ENCODE assay signal across 8 cellular contexts in genomic region chr20:6767536-6768227, GRCh38. TPM values are rescaled to one million over a fixed set of nuclear protein-coding genes. Genes with fewer than 3 reads are reported as not detected.
DNase-seq lines count a peak whose midpoint lies in the region; ATAC-seq and TF ChIP-seq lines count a peak whose summit lies in the region.

Gene BMP2 (plus strand): TSS chr20:6767686. CDS start chr20:6770127, 2,441 bp downstream.

- intact Hi-C loops in A673 (cut with micrococcal nuclease; ENCODE audit: unreplicated experiment) = loop anchor here (5.0 kb wide), 3 partner anchors 520 to 1955 kb away; no protein-coding TSS in a partner anchor

- TF ChIP-seq CTCF in A673 (conservative IDR thresholded peaks at IDR 0.05; ENCODE audit: low read depth, low read length) = no peak
- TF ChIP-seq CTCF in brain microvascular endothelial cell (IDR thresholded peaks at IDR 0.05; ENCODE audit: low read depth, low read length, missing control alignments) = no peak

- H3K27me3 Mint-ChIP-seq in activated T-helper 17 cell treated with anti-CD3 and anti-CD28 coated beads, Interleukin-2, amount 50 U/mL, for 72 hours = peaks cover 38% of the 10 kb centered on the region

- no peaks in the 10 kb centered on the region for H3K36me3 ChIP-seq in A673 (ENCODE audit: insufficient read depth, low read length, poor library complexity, severe bottlenecking)
- H3K36me3 ChIP-seq in brain microvascular endothelial cell (replicated peaks) = no peaks in the 10 kb centered on the region

- no peak within 1 kb of the TSS for H3K27ac Mint-ChIP-seq in activated T-helper 17 cell treated with anti-CD3 and anti-CD28 coated beads, Interleukin-2, amount 50 U/mL, for 72 hours

- POLR2A ChIA-PET in A673 (lab: Charles Lee; ENCODE audit: low non-redundant PET) = no interaction called here

- ATAC-seq in GM18498 (IDR thresholded peaks at IDR 0.05; ENCODE audit: unreplicated experiment) (peak; percentile 68), HG02943 (IDR thresholded peaks at IDR 0.05; ENCODE audit: low read depth, unreplicated experiment) (peak; percentile 56)
- no peak for ATAC-seq in activated T-helper 17 cell treated with anti-CD3 and anti-CD28 coated beads, Interleukin-2, amount 50 U/mL, for 72 hours (replicated peaks)

- H3K4me1 ChIP-seq in A673 (ENCODE audit: insufficient read depth, low read length, poor library complexity, severe bottlenecking) = peaks cover 5% of the 10 kb centered on the region

- H3K9me3 ChIP-seq in A673 (ENCODE audit: low read depth, low read length, poor library complexity, severe bottlenecking) = no peaks in the 10 kb centered on the region

- peaks cover 4% of the 10 kb centered on the region for H3K4me1 Mint-ChIP-seq in activated T-helper 17 cell treated with anti-CD3 and anti-CD28 coated beads, Interleukin-2, amount 50 U/mL, for 72 hours

- no peaks in the 10 kb centered on the region for H3K36me3 Mint-ChIP-seq in activated T-helper 17 cell treated with anti-CD3 and anti-CD28 coated beads, Interleukin-2, amount 50 U/mL, for 72 hours (ENCODE audit: low read depth)

- BruUV-seq in A673 (replicated peaks; lab: Mats Ljungman, UMichigan) = no TSS peak

- CTCF ChIA-PET in A673 (lab: Charles Lee) = interaction anchor here (0.6 kb wide), 1 partner anchor 9 kb away, joined by 6 read pairs; no protein-coding TSS in a partner anchor

- DNase-seq in A673 (ENCODE audit: low spot score) = peak; percentile 49
- peak; percentile 38 for DNase-seq in NCI-H774 (lab: John Stamatoyannopoulos, UW)
- peak; percentile 16 for DNase-seq in brain microvascular endothelial cell
- DNase-seq in iPS-NIHi11 (ENCODE audit: low spot score) = peak; percentile 58
- peak; percentile 91 for DNase-seq in retina

- no peak within 1 kb of the TSS for H3K4me3 Mint-ChIP-seq in activated T-helper 17 cell treated with anti-CD3 and anti-CD28 coated beads, Interleukin-2, amount 50 U/mL, for 72 hours

- no peak within 1 kb of the TSS for H3K27ac ChIP-seq in A673 (ENCODE audit: low read depth, low read length, poor library complexity, severe bottlenecking)
- H3K27ac ChIP-seq in brain microvascular endothelial cell = peak within 1 kb of the TSS; percentile 41

- in situ Hi-C loops in brain microvascular endothelial cell (cut with HindIII; ENCODE audit: low pct_ligation_motif_present, low sequenced_read_pairs) = no loop called here

- no peaks in the 10 kb centered on the region for H3K9me3 Mint-ChIP-seq in activated T-helper 17 cell treated with anti-CD3 and anti-CD28 coated beads, Interleukin-2, amount 50 U/mL, for 72 hours

- peaks cover 72% of the 10 kb centered on the region for H3K27me3 ChIP-seq in A673 (replicated peaks; ENCODE audit: insufficient read depth, low read depth, low read length, poor library complexity)
- no peaks in the 10 kb centered on the region for H3K27me3 ChIP-seq in brain microvascular endothelial cell (replicated peaks)

- peak within 1 kb of the TSS; percentile 41 for H3K4me3 ChIP-seq in A673 (ENCODE audit: low read depth, low read length, poor library complexity, severe bottlenecking)
- peak within 1 kb of the TSS; percentile 72 for H3K4me3 ChIP-seq in brain microvascular endothelial cell (ENCODE audit: low read depth, low read length)

RNA-seq across cellular contexts. Expression of gene BMP2, which starts in this region (rescaled TPM):
- not detected in 2 replicates for total RNA-seq in A673 (2021)
- not detected for total RNA-seq in activated T-helper 17 cell treated with anti-CD3 and anti-CD28 coated beads, Interleukin-2, amount 50 U/mL, for 72 hours

Comparison
In these comparisons a context has a peak if more than half of its experiments do, and no peak if none do; other contexts are left out.
1. Peak in DNase-seq and H3K4me3 ChIP-seq in A673; RNA of the gene not detected or under 1 TPM.
2. DNase-seq: peak in every context shown above with its lines; median percentile 91 in retina; 58 in iPS-NIHi11; 49 in A673; 38 in NCI-H774; 16 in brain microvascular endothelial cell.